In genomic region chr5:8650197-8650596, GRCh38 we compare ENCODE assay signal across 15 cellular contexts.
DNase-seq lines count a peak whose midpoint lies in the region; ATAC-seq, FAIRE-seq and TF ChIP-seq lines count a peak whose summit lies in the region.
"Had no signal": no experiment of that assay in that cellular context is flagged by ENCODE, and none has a peak within 500 bp of the region (broad histone marks: within the 10 kb centered on the region; RNA-seq: fewer than 3 reads in every experiment).

No MANE protein-coding gene starts in this region.

- H3K27me3 Mint-ChIP-seq in activated CD4-positive, alpha-beta memory T cell treated with anti-CD3 and anti-CD28 coated beads, Interleukin-2, amount 10 ng/mL, durations not matched to agents 7 days and 5 days, result no peaks in the 10 kb centered on the region

- H3K4me3 Mint-ChIP-seq in activated CD4-positive, alpha-beta memory T cell treated with anti-CD3 and anti-CD28 coated beads, Interleukin-2, amount 10 ng/mL, durations not matched to agents 7 days and 5 days, result no peak overlapping the region

- no peaks in the 10 kb centered on the region for H3K4me1 Mint-ChIP-seq in activated CD4-positive, alpha-beta memory T cell treated with anti-CD3 and anti-CD28 coated beads, Interleukin-2, amount 10 ng/mL, durations not matched to agents 7 days and 5 days

- 75 to 86% methylated on average over 6 of the region's 6 CpGs for WGBS in pancreas, 2 donors

- no peaks in the 10 kb centered on the region for H3K36me3 ChIP-seq in pancreas
- H3K36me3 ChIP-seq: cardiac muscle cell, gastroesophageal sphincter had no signal

- no peaks in the 10 kb centered on the region for H3K9me3 ChIP-seq in pancreas
- H3K9me3 ChIP-seq: A549 had no signal

- peaks cover 11% of the 10 kb centered on the region for H3K9me3 Mint-ChIP-seq in activated CD4-positive, alpha-beta memory T cell treated with anti-CD3 and anti-CD28 coated beads, Interleukin-2, amount 10 ng/mL, durations not matched to agents 7 days and 5 days

- no peak overlapping the region for H3K4me3 ChIP-seq in pancreas
- H3K4me3 ChIP-seq: A549, cardiac muscle cell, gastroesophageal sphincter, K562 had no signal

- DNase-seq in NCI-H510A treated with DMSO at 0.1 percent for 48 hours (lab: John Stamatoyannopoulos, UW) (peak; percentile 10), NCI-H510A (lab: John Stamatoyannopoulos, UW) (no peak), HT1080 (ENCODE audit: low read depth) (peak; percentile 67), SW480 (ENCODE audit: low spot score) (peak; percentile 15), medulla oblongata (ENCODE audit: extremely low spot score) (peak; percentile 14), pancreas (no peak)
- DNase-seq in activated CD4-positive, alpha-beta memory T cell treated with anti-CD3 and anti-CD28 coated beads, Interleukin-2, amount 10 ng/mL, durations not matched to agents 7 days and 5 days, result no peak
- DNase-seq: activated gamma-delta T cell, NCI-H1436 had no signal

- CTCF ChIA-PET in activated CD4-positive, alpha-beta memory T cell treated with anti-CD3 and anti-CD28 coated beads, Interleukin-2, amount 10 ng/mL, durations not matched to agents 7 days and 5 days (lab: Charles Lee), result no interaction called here

- no peak overlapping the region for H3K27ac ChIP-seq in pancreas
- H3K27ac ChIP-seq: A549, cardiac muscle cell, gastroesophageal sphincter had no signal

- intact Hi-C loops in pancreas (cut with DNase I), result no loop called here

- H3K4me1 ChIP-seq in pancreas, result no peaks in the 10 kb centered on the region
- H3K4me1 ChIP-seq: A549, gastroesophageal sphincter had no signal

- H3K36me3 Mint-ChIP-seq in activated CD4-positive, alpha-beta memory T cell treated with anti-CD3 and anti-CD28 coated beads, Interleukin-2, amount 10 ng/mL, durations not matched to agents 7 days and 5 days (ENCODE audit: low read depth), result no peaks in the 10 kb centered on the region

- H3K27ac Mint-ChIP-seq in activated CD4-positive, alpha-beta memory T cell treated with anti-CD3 and anti-CD28 coated beads, Interleukin-2, amount 10 ng/mL, durations not matched to agents 7 days and 5 days, result no peak overlapping the region

- H3K27me3 ChIP-seq in pancreas, result no peaks in the 10 kb centered on the region
- H3K27me3 ChIP-seq: cardiac muscle cell, gastroesophageal sphincter had no signal

- no peak for ATAC-seq in GM18498 (IDR thresholded peaks at IDR 0.05; ENCODE audit: unreplicated experiment)
- ATAC-seq in pancreas, result no peak
- ATAC-seq: A549, gastroesophageal sphincter, K562 had no signal

- no peak for TF ChIP-seq CTCF in pancreas (IDR thresholded peaks at IDR 0.05)

- POLR2A ChIA-PET in activated CD4-positive, alpha-beta memory T cell treated with anti-CD3 and anti-CD28 coated beads, Interleukin-2, amount 10 ng/mL, durations not matched to agents 7 days and 5 days (lab: Charles Lee), result no interaction called here

- no peak for FAIRE-seq in pancreas (lab: Jason Lieb, UNC)
- FAIRE-seq: A549, D721Med, K562 had no signal

Comparison
In these comparisons a context has a peak if more than half of its experiments do, and no peak if none do; other contexts are left out.
1. DNase-seq: peak in NCI-H510A treated with DMSO at 0.1 percent for 48 hours (single experiment), HT1080 (single experiment), SW480 (single experiment) and medulla oblongata (single experiment); none in NCI-H510A (single experiment), activated CD4-positive, alpha-beta memory T cell treated with anti-CD3 and anti-CD28 coated beads, Interleukin-2, amount 10 ng/mL, durations not matched to agents 7 days and 5 days (single experiment) and pancreas (0 of 6).